In the genomic region with DNA sequence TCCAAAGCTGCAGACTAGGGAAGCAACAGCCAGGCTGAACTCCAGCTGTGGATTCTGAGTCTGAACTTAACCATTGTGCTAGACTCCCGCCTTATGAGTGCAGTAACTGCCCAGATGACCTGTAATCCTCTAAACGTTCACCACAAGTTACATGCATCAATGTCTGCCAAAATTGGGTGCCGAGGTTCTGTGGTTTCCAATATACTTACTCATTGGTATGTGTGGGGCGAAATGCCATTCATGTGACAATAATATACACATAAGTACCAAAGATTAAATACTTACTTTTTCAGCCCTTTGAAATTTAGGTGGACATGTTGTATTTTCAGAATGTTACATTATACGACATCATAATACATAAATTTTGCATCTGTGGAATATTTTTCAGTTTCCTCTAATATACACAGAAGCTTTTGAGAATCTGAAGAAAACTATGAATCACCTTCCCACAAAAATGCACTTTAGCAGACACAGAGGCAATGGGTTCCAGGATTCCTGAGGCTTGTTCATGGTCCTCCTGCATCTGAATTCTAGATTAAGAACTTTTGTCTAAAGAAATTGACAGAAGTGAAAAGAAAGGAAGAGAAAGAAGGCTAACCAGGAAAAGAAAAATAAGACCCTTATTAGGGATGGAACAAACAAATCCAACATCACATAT, we compare ENCODE assay signal across 14 cellular contexts. TPM values are rescaled to one million over a fixed set of nuclear protein-coding genes. Genes with fewer than 3 reads are reported as not detected.
DNase-seq lines count a peak whose midpoint lies in the region; ATAC-seq and TF ChIP-seq lines count a peak whose summit lies in the region.
"Had no signal": no experiment of that assay in that cellular context is flagged by ENCODE, and none has a peak within 500 bp of the region (broad histone marks: within the 10 kb centered on the region; RNA-seq: fewer than 3 reads in every experiment).

No MANE protein-coding gene starts in this region.

- no peaks in the 10 kb centered on the region for H3K27me3 ChIP-seq in kidney epithelial cell (ENCODE audit: control insufficient read depth, insufficient read depth, low read length)
- H3K27me3 ChIP-seq: ovary had no signal

- ATAC-seq in HG02840 (IDR thresholded peaks at IDR 0.05; ENCODE audit: low FRiP score, unreplicated experiment): no peak
- no peak for ATAC-seq in HG03045 (IDR thresholded peaks at IDR 0.05; ENCODE audit: unreplicated experiment)

- in situ Hi-C loops in astrocyte of the spinal cord (cut with HindIII; ENCODE audit: low sequenced_read_pairs): no loop called here

- TF ChIP-seq CTCF in AG09309 (IDR thresholded peaks at IDR 0.05; ENCODE audit: control insufficient read depth, insufficient read depth, low read depth, low read length, missing control alignments) (no peak), astrocyte of the spinal cord (IDR thresholded peaks at IDR 0.05; ENCODE audit: low read depth, low read length) (no peak), kidney epithelial cell (IDR thresholded peaks at IDR 0.05; ENCODE audit: insufficient read depth, low read length, poor library complexity, severe bottlenecking) (no peak)

- no peak overlapping the region for H3K4me3 ChIP-seq in AG09309 (ENCODE audit: control insufficient read depth, low read depth, low read length)
- H3K4me3 ChIP-seq in astrocyte of the spinal cord (ENCODE audit: low read depth, low read length): no peak overlapping the region
- no peak overlapping the region for H3K4me3 ChIP-seq in kidney epithelial cell (ENCODE audit: low read depth, low read length)
- H3K4me3 ChIP-seq: ovary had no signal

- no peaks in the 10 kb centered on the region for H3K36me3 ChIP-seq in kidney epithelial cell (ENCODE audit: control insufficient read depth, insufficient read depth, low read length)
- H3K36me3 ChIP-seq: ovary had no signal

- DNase-seq in AG09309 (ENCODE audit: low read depth): peak; percentile 84
- peak; percentile 90 for DNase-seq in LHCN-M2 (ENCODE audit: low read depth)
- peak; percentile 98 for DNase-seq in astrocyte of the spinal cord (ENCODE audit: low read depth, low spot score)
- DNase-seq in kidney epithelial cell (ENCODE audit: low read depth): peak; percentile 95
- DNase-seq in HuH-7.5 (ENCODE audit: low spot score): no peak
- DNase-seq in activated CD4-positive, alpha-beta T cell treated with anti-CD3 and anti-CD28 coated beads, Interleukin-2, amount 50 U/mL, for 1 hour: no peak
- DNase-seq: activated naive CD8-positive, alpha-beta T cell treated with anti-CD3 and anti-CD28 coated beads for 36 hours; CD4-positive, CD25-positive, alpha-beta regulatory T cell; NCI-H2029; ovary; stimulated activated CD4-positive, alpha-beta T cell treated with anti-CD3 and anti-CD28 coated beads, Interleukin-4, amount 100 ng/mL, for 4 hours; substantia nigra had no signal

RNA-seq across cellular contexts. Expression of a gene that starts 31.7 kb away (rescaled TPM):
- under 0.01 TPM in 1 of 2 replicates, not detected in the other for total RNA-seq in LHCN-M2 (2014; rRNA removed)
- not detected for polyA plus RNA-seq in LHCN-M2 (2012)
- total RNA-seq in kidney epithelial cell: 4.2 and 7.1 TPM in 2 replicates

Comparison
In these comparisons a context has a peak if more than half of its experiments do, and no peak if none do; other contexts are left out.
1. DNase-seq: peak in AG09309 (single experiment), LHCN-M2 (single experiment), astrocyte of the spinal cord (single experiment) and kidney epithelial cell (single experiment); none in HuH-7.5 (single experiment) and activated CD4-positive, alpha-beta T cell treated with anti-CD3 and anti-CD28 coated beads, Interleukin-2, amount 50 U/mL, for 1 hour (single experiment).